In the genomic region with DNA sequence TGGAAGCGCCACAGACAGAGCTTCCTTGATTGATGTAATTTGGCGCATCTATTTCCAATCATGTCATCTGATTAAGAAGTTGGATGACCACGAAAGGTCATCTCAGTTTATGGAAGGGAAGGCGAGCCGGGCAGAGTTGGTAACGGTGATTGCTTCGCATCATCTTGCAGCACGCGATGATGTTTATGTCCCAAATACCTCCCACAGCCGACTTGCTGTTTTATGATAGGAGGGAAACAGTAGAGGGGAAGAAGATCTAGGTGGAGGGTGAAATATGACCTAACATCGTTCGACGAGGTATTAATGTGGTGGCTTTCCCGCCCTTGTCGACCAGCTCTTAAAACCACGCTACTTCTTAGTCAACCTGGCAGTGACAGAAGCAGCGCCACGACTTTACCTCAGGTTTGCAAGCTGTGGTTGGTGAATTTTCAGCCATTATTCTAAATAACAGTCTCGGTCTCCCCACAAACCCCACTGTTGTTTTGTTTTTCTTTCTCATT, we compare ENCODE assay signal across 8 cellular contexts. TPM values are rescaled to one million over a fixed set of nuclear protein-coding genes. Genes with fewer than 3 reads are reported as not detected.
DNase-seq lines count a peak whose midpoint lies in the region; ATAC-seq, FAIRE-seq and TF ChIP-seq lines count a peak whose summit lies in the region.

No MANE protein-coding gene starts in this region.

- H3K36me3 Mint-ChIP-seq in astrocyte (ENCODE audit: low read depth, unreplicated experiment), result peaks cover 3% of the 10 kb centered on the region

- H4K20me1 ChIP-seq in Karpas-422 (ENCODE audit: insufficient read depth, low read depth, low read length), result 0 out of 2 replicates have a peak, but pooled peaks cover 5% of the 10 kb centered on the region
- H4K20me1 ChIP-seq in astrocyte (ENCODE audit: insufficient read depth, low read length), result peaks cover 10% of the 10 kb centered on the region

- no peak overlapping the region for H3K27ac ChIP-seq in Karpas-422 (ENCODE audit: low read length)
- H3K27ac ChIP-seq in astrocyte (ENCODE audit: low read depth, low read length), result peak overlapping the region; percentile 89
- H3K27ac ChIP-seq in substantia nigra (ENCODE audit: low read depth, low read length, poor library complexity, severe bottlenecking), result peak overlapping the region; percentile 89

- H3K36me3 ChIP-seq in Karpas-422 (ENCODE audit: insufficient read depth, low read length) (no peaks in the 10 kb centered on the region), astrocyte (ENCODE audit: insufficient read depth, low read length) (no peaks in the 10 kb centered on the region), mucosa of stomach (ENCODE audit: control insufficient read depth, insufficient read depth, low read length) (no peaks in the 10 kb centered on the region)

- no peaks in the 10 kb centered on the region for H3K27me3 Mint-ChIP-seq in astrocyte (ENCODE audit: low read depth, unreplicated experiment)

- H3K9me2 ChIP-seq in Karpas-422 (replicated peaks; ENCODE audit: insufficient read depth, low read length), result no peaks in the 10 kb centered on the region

- no peak for FAIRE-seq in astrocyte (lab: Jason Lieb, UNC)

- TF ChIP-seq CTCF in AG10803 (conservative IDR thresholded peaks at IDR 0.05; ENCODE audit: low read length) (no peak), astrocyte (IDR thresholded peaks at IDR 0.05; ENCODE audit: insufficient read depth, low read depth, low read length) (no peak)

- H2AFZ ChIP-seq in Karpas-422 (ENCODE audit: low read length), result no peak overlapping the region
- peak overlapping the region; percentile 90 for H2AFZ ChIP-seq in astrocyte (ENCODE audit: low read depth, low read length)

- peak overlapping the region; percentile 53 for H3K4me2 ChIP-seq in Karpas-422 (ENCODE audit: low read depth, low read length, poor library complexity, severe bottlenecking)
- H3K4me2 ChIP-seq in astrocyte (ENCODE audit: low read length), result peak overlapping the region; percentile 94

- peaks cover 27% of the 10 kb centered on the region for H3K4me1 ChIP-seq in Karpas-422 (ENCODE audit: low read length)
- peaks cover 30% of the 10 kb centered on the region for H3K4me1 ChIP-seq in astrocyte (ENCODE audit: insufficient read depth, low read length)
- peaks cover 6% of the 10 kb centered on the region for H3K4me1 ChIP-seq in mucosa of stomach (ENCODE audit: control insufficient read depth, insufficient read depth, low read length)

- no peaks in the 10 kb centered on the region for H3K79me2 ChIP-seq in Karpas-422 (ENCODE audit: low read length)
- H3K79me2 ChIP-seq in astrocyte (ENCODE audit: insufficient read depth, low read length), result peaks cover 38% of the 10 kb centered on the region

- peak overlapping the region; percentile 84 for H3K27ac Mint-ChIP-seq in astrocyte (ENCODE audit: unreplicated experiment)

- H3K4me3 ChIP-seq in AG10803 (ENCODE audit: low read length) (peak overlapping the region; percentile 67), Karpas-422 (ENCODE audit: low read length) (peak overlapping the region; percentile 66; the same call in 1 of the 2 replicates), astrocyte (ENCODE audit: insufficient read depth, low read depth, low read length) (peak overlapping the region; percentile 63), mucosa of stomach (ENCODE audit: low read length) (peak overlapping the region; percentile 26)

- no peak for ATAC-seq in HG03378 (IDR thresholded peaks at IDR 0.05; ENCODE audit: unreplicated experiment)
- ATAC-seq in GM21367 (IDR thresholded peaks at IDR 0.05; ENCODE audit: unreplicated experiment), result no peak

- DNase-seq in AG10803 (ENCODE audit: low read depth) (no peak), Karpas-422 (no peak), astrocyte (ENCODE audit: low read depth) (peak; percentile 42), substantia nigra (lab: John Stamatoyannopoulos, UW) (peak in 2 of 49 donors; percentile 45 to 53), retina (no peak)

- peaks cover 20% of the 10 kb centered on the region for H3K4me1 Mint-ChIP-seq in astrocyte (ENCODE audit: low read depth, unreplicated experiment)

- no peaks in the 10 kb centered on the region for H3K9me3 ChIP-seq in Karpas-422 (ENCODE audit: low read length)
- no peaks in the 10 kb centered on the region for H3K9me3 ChIP-seq in astrocyte (ENCODE audit: insufficient read depth, low read depth, low read length)
- H3K9me3 ChIP-seq in mucosa of stomach (ENCODE audit: control insufficient read depth, low read length), result no peaks in the 10 kb centered on the region

- H3K27me3 ChIP-seq in Karpas-422 (ENCODE audit: low read length) (no peaks in the 10 kb centered on the region), astrocyte (ENCODE audit: insufficient read depth, low read length) (no peaks in the 10 kb centered on the region), mucosa of stomach (ENCODE audit: control insufficient read depth, insufficient read depth, low read length) (peaks cover 7% of the 10 kb centered on the region)

- H3K4me3 Mint-ChIP-seq in astrocyte (ENCODE audit: unreplicated experiment), result peak overlapping the region; percentile 91

- H3K9ac ChIP-seq in Karpas-422 (ENCODE audit: low read length), result no peak overlapping the region
- peak overlapping the region; percentile 97 for H3K9ac ChIP-seq in astrocyte (ENCODE audit: low read length)
- H3K9ac ChIP-seq in mucosa of stomach (ENCODE audit: low read length), result peak overlapping the region; percentile 70

- no peaks in the 10 kb centered on the region for H3K9me3 Mint-ChIP-seq in astrocyte (ENCODE audit: unreplicated experiment)

RNA-seq across cellular contexts. Expression of gene TANC2, which starts 0.8 kb away (rescaled TPM):
- total RNA-seq in Karpas-422 (2014; rRNA removed; shearing (Covaris generic); ENCODE audit: low replicate concordance), result 4.9 and 17.7 TPM in 2 replicates
- total RNA-seq in astrocyte, result 62.2 and 66.9 TPM in 2 replicates
